Comparison of ENCODE assay signal across 15 cellular contexts in genomic region chr3:144097144-144097543, GRCh38.
"Had no signal": no experiment of that assay in that cellular context is flagged by ENCODE, and none has a peak within 500 bp of the region (broad histone marks: within the 10 kb centered on the region; RNA-seq: fewer than 3 reads in every experiment).

No MANE protein-coding gene starts in this region.

- H3K36me3 ChIP-seq: thyroid gland had no signal

- DNase-seq: activated CD4-positive, alpha-beta T cell treated with anti-CD3 and anti-CD28 coated beads for 1 hour; activated CD4-positive, alpha-beta T cell treated with anti-CD3 and anti-CD28 coated beads, Interleukin-2, amount 50 U/mL, for 48 hours; activated naive CD4-positive, alpha-beta T cell treated with Interleukin-2 at 50 U/mL for 16 hours; anterior cingulate cortex; cerebellar nuclear complex; effector CD8-positive, alpha-beta T cell; foreskin keratinocyte; glutamatergic neuron; mesenchymal stem cell; naive thymus-derived CD8-positive, alpha-beta T cell; posterior cingulate gyrus; retina; thyroid gland had no signal

- H3K4me3 ChIP-seq: thyroid gland had no signal

- H3K4me1 ChIP-seq: foreskin keratinocyte had no signal

- H3K27ac ChIP-seq: foreskin keratinocyte had no signal

- H3K27me3 ChIP-seq: foreskin keratinocyte, thyroid gland had no signal

- H3K9me3 ChIP-seq: thyroid gland had no signal

- ATAC-seq: activated T-helper 17 cell treated with anti-CD3 and anti-CD28 coated beads, Interleukin-2, amount 50 U/mL, for 72 hours; foreskin keratinocyte; naive thymus-derived CD8-positive, alpha-beta T cell; stimulated activated memory B cell treated with anti-CD40 and anti-IgM and Interleukin-4, amounts not matched to agents 10 μg/mL and 1 μg/mL and 100 μg/mL, for 72 hours had no signal
